Comparison of ENCODE assay signal across 25 cellular contexts in genomic region chr3:171845541-171846284, GRCh38. TPM values are rescaled to one million over a fixed set of nuclear protein-coding genes. Genes with fewer than 3 reads are reported as not detected.
"Had no signal": no experiment of that assay in that cellular context is flagged by ENCODE, and none has a peak within 500 bp of the region (broad histone marks: within the 10 kb centered on the region; RNA-seq: fewer than 3 reads in every experiment).

No MANE protein-coding gene starts in this region.

- H3K4me3 Mint-ChIP-seq: activated T-helper 1 cell treated with anti-CD3 and anti-CD28 coated beads, Interleukin-12 subunit alpha, Interleukin-12 subunit beta, Interleukin-2, Interleukin-4 antibody, amounts not matched to agents 30 ng/mL and 10 ng/mL and 1 ng/mL, durations not matched to agents 14 hours and 24 hours and 36 hours; mesothelial cell of epicardium; nephron progenitor cell; T-helper 1 cell treated with Interleukin-12 subunit alpha and Interleukin-12 subunit beta and Interleukin-4 antibody, amounts not matched to agents 30 μg/mL and 1 μg/mL, for 36 hours had no signal

- H3K4me1 ChIP-seq: prostate gland had no signal

- H3K36me3 ChIP-seq: lower lobe of right lung, prostate gland, thoracic aorta, upper lobe of left lung had no signal

- H3K27ac Mint-ChIP-seq: activated T-helper 1 cell treated with anti-CD3 and anti-CD28 coated beads, Interleukin-12 subunit alpha, Interleukin-12 subunit beta, Interleukin-2, Interleukin-4 antibody, amounts not matched to agents 30 ng/mL and 10 ng/mL and 1 ng/mL, durations not matched to agents 14 hours and 24 hours and 36 hours; mesothelial cell of epicardium; nephron progenitor cell; T-helper 1 cell treated with Interleukin-12 subunit alpha and Interleukin-12 subunit beta and Interleukin-4 antibody, amounts not matched to agents 30 μg/mL and 1 μg/mL, for 36 hours had no signal

- H3K36me3 Mint-ChIP-seq: mesothelial cell of epicardium had no signal

- H3K27me3 ChIP-seq: upper lobe of left lung had no signal

- H3K4me3 ChIP-seq: lower lobe of right lung, prostate gland, skin epidermis, thoracic aorta, upper lobe of left lung had no signal

- H3K9me3 ChIP-seq: lower lobe of right lung, prostate gland, thoracic aorta, upper lobe of left lung had no signal

- ATAC-seq: lower lobe of right lung, right cardiac atrium had no signal

- DNase-seq: activated CD4-positive, alpha-beta T cell treated with anti-CD3 and anti-CD28 coated beads, Interleukin-2, amount 50 U/mL, for 48 hours; activated CD4-positive, CD25-positive, alpha-beta regulatory T cell treated with anti-CD3 and anti-CD28 coated beads, Interleukin-2, amount 50 U/mL, for 72 hours; activated naive CD4-positive, alpha-beta T cell; anterior cingulate cortex; cortex of kidney; erythroblast; foreskin melanocyte; glutamatergic neuron; hypothalamus; islet precursor cell; lower lobe of right lung; nephron progenitor cell; right cardiac atrium; stimulated activated CD4-positive, alpha-beta T cell treated with anti-CD3 and anti-CD28 coated beads, Interleukin-15, amount 100 ng/mL, for 24 hours; stimulated activated CD4-positive, alpha-beta T cell treated with anti-CD3 and anti-CD28 coated beads, Interleukin-2, amount 100 ng/mL, for 48 hours; upper lobe of left lung had no signal

- H3K9me3 Mint-ChIP-seq: nephron progenitor cell had no signal

- H3K27ac ChIP-seq: lower lobe of right lung, prostate gland, skin epidermis, thoracic aorta, upper lobe of left lung, VCaP had no signal

- FAIRE-seq: endometrium had no signal

RNA-seq across cellular contexts. Expression of gene TMEM212, which starts 2.6 kb away (rescaled TPM):
- total RNA-seq: activated T-helper 1 cell treated with anti-CD3 and anti-CD28 coated beads, Interleukin-12 subunit alpha, Interleukin-12 subunit beta, Interleukin-2, Interleukin-4 antibody, amounts not matched to agents 30 ng/mL and 10 ng/mL and 1 ng/mL, durations not matched to agents 14 hours and 24 hours and 36 hours; mesothelial cell of epicardium; omental fat pad; prostate gland; right cardiac atrium; thoracic aorta had no signal
- polyA plus RNA-seq: right cardiac atrium had no signal
